ENCODE assay signal across 9 cellular contexts in the genomic region with DNA sequence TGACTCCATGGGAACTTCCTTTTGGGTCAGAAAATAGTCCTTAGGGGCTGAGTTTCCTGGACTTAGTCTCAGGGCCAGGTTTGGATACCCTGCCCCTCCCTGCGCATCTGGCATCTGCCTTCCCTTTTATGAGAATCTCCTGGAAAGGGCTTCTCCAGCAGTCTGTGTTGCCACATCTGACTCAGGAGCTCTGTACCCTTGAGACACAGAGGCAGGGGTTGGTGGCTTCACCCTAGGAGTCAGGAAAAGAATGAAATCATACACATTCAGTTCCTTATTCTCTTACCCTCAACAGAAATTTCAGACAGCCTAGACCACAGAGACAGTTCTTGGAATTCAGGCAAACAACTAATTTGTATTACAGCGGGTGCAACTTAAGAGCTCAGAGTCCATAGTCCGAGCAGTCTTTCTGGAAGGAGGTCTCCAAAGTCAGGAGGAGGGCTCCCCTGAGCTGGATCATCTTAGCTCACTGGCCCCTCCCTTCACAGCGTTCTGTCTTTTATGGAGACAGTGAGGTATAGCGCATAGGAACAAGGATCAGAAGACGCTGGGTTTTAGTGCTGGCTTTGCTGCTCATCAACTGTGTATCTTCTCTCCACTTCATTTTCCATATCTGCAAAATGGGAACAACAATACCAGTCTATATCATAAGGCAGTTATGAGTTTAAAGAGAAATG. TPM values are rescaled to one million over a fixed set of nuclear protein-coding genes. Genes with fewer than 3 reads are reported as not detected.
DNase-seq lines count a peak whose midpoint lies in the region; ATAC-seq and TF ChIP-seq lines count a peak whose summit lies in the region.
"Had no signal": no experiment of that assay in that cellular context is flagged by ENCODE, and none has a peak within 500 bp of the region (broad histone marks: within the 10 kb centered on the region; RNA-seq: fewer than 3 reads in every experiment).

No MANE protein-coding gene starts in this region.

- H3K27me3 Mint-ChIP-seq in natural killer cell (ENCODE audit: low read depth in 2 of 2): peaks cover 27 to 30% of the 10 kb centered on the region in 2 donors

- no peak for TF ChIP-seq CTCF in choroid plexus epithelial cell (conservative IDR thresholded peaks at IDR 0.05; ENCODE audit: low read depth, low read length)
- no peak for TF ChIP-seq CTCF in natural killer cell (IDR thresholded peaks at IDR 0.05)

- peak overlapping the region; percentile 81 to 99 (median 92) for H3K27ac ChIP-seq in BLaER1 treated with 17β-estradiol and CSF1 and Interleukin-3, amounts not matched to agents 10 nM and 100 nM

- peak overlapping the region in 1 of 2 donors; percentile 54 for H3K27ac Mint-ChIP-seq in natural killer cell

- H3K36me3 ChIP-seq in BLaER1 treated with 17β-estradiol and CSF1 and Interleukin-3, amounts not matched to agents 10 nM and 100 nM: peaks cover 2 to 7% (median 4%) of the 10 kb centered on the region in 11 experiments; a peak in 17 of 22 replicates
- H3K36me3 ChIP-seq in H7 (replicated peaks; ENCODE audit: control insufficient read depth, insufficient read depth, low read length): no peaks in the 10 kb centered on the region

- H3K4me1 ChIP-seq in BLaER1 treated with 17β-estradiol and CSF1 and Interleukin-3, amounts not matched to agents 10 nM and 100 nM: peaks cover 62 to 90% (median 73%) of the 10 kb centered on the region in 10 experiments

- ATAC-seq in natural killer cell: no peak

- H3K36me3 Mint-ChIP-seq in natural killer cell: no peaks in the 10 kb centered on the region

- H4K20me1 ChIP-seq in BLaER1 treated with 17β-estradiol and CSF1 and Interleukin-3, amounts not matched to agents 10 nM and 100 nM: peaks cover 0 to 6% (median 2%) of the 10 kb centered on the region in 11 experiments; a peak in 8 of 22 replicates

- H3K4me3 Mint-ChIP-seq in natural killer cell: peak overlapping the region; percentile 55

- peak overlapping the region in 8 of 10 experiments; percentile 3 to 90 (median 72); a peak in 9 of 20 replicates for H3K4me3 ChIP-seq in BLaER1 treated with 17β-estradiol and CSF1 and Interleukin-3, amounts not matched to agents 10 nM and 100 nM
- H3K4me3 ChIP-seq in choroid plexus epithelial cell (ENCODE audit: low read depth, low read length): no peak overlapping the region
- no peak overlapping the region for H3K4me3 ChIP-seq in H7 (ENCODE audit: insufficient read depth, low read depth, low read length)

- no peaks in the 10 kb centered on the region for H3K9me3 Mint-ChIP-seq in natural killer cell

- peak overlapping the region; percentile 89 to 99 (median 95) for H3K4me2 ChIP-seq in BLaER1 treated with 17β-estradiol and CSF1 and Interleukin-3, amounts not matched to agents 10 nM and 100 nM

- peaks cover 31 to 34% of the 10 kb centered on the region in 2 donors for H3K4me1 Mint-ChIP-seq in natural killer cell

- DNase-seq in NOMO-1 treated with dmso at 0.1 percent for 144 hours (lab: John Stamatoyannopoulos, UW; ENCODE audit: unreplicated experiment): peak; percentile 77
- DNase-seq in choroid plexus epithelial cell (ENCODE audit: low read depth): peak; percentile 80
- no peak for DNase-seq in natural killer cell
- DNase-seq in H7: no peak
- DNase-seq in activated gamma-delta T cell (lab: John Stamatoyannopoulos, UW): no peak
- DNase-seq in retina: no peak
- no peak for DNase-seq in NCI-H2196 treated with DMSO at 0.1 percent for 48 hours (lab: John Stamatoyannopoulos, UW; ENCODE audit: unreplicated experiment)
- DNase-seq: activated CD8-positive, alpha-beta memory T cell treated with anti-CD3 and anti-CD28 coated beads for 24 hours had no signal

- no peaks in the 10 kb centered on the region for H3K9me3 ChIP-seq in BLaER1 treated with 17β-estradiol and CSF1 and Interleukin-3, amounts not matched to agents 10 nM and 100 nM (replicated peaks in 1 of 11)

- intact Hi-C loops in natural killer cell (cut with micrococcal nuclease): no loop called here

- H3K9ac ChIP-seq in BLaER1 treated with 17β-estradiol and CSF1 and Interleukin-3, amounts not matched to agents 10 nM and 100 nM: peak overlapping the region; percentile 77 to 96 (median 89); a peak in 21 of 22 replicates

- no peaks in the 10 kb centered on the region for H3K27me3 ChIP-seq in BLaER1 treated with 17β-estradiol and CSF1 and Interleukin-3, amounts not matched to agents 10 nM and 100 nM
- H3K27me3 ChIP-seq in H7 (ENCODE audit: control insufficient read depth, insufficient read depth, low read length): peaks cover 8% of the 10 kb centered on the region

RNA-seq across cellular contexts. Expression of gene PLAU, which starts 3.0 kb away (rescaled TPM):
- total RNA-seq in natural killer cell: 1 to 10 TPM in 1 of 3 donors, under 1 TPM in 2; 0.12 to 1.6 (median 0.32) TPM
- total RNA-seq in H7 (2014; rRNA removed; shearing (Covaris generic)): 25.4 and 29.5 TPM in 2 replicates

RNA-seq across cellular contexts. Expression of gene CAMK2G, which starts 33.6 kb away (rescaled TPM):
- 10 to 100 TPM; 53.6 to 73.8 (median 62.3) TPM for total RNA-seq in natural killer cell
- 26.6 and 35.9 TPM in 2 replicates for total RNA-seq in H7 (2014; rRNA removed; shearing (Covaris generic))

Comparison
In these comparisons a context has a peak if more than half of its experiments do, and no peak if none do; other contexts are left out.
1. H3K4me3 ChIP-seq: peak in BLaER1 treated with 17β-estradiol and CSF1 and Interleukin-3, amounts not matched to agents 10 nM and 100 nM (8 of 10); none in choroid plexus epithelial cell (single experiment) and H7 (single experiment).
2. DNase-seq: peak in NOMO-1 treated with dmso at 0.1 percent for 144 hours (single experiment) and choroid plexus epithelial cell (single experiment); none in natural killer cell (single experiment), H7 (single experiment), activated gamma-delta T cell (single experiment), retina (single experiment) and NCI-H2196 treated with DMSO at 0.1 percent for 48 hours (single experiment).
3. RNA of gene PLAU, which starts 3.0 kb away (total RNA-seq): 25.4 to 29.5 TPM in H7; 0.12 to 1.6 TPM in natural killer cell; every median in the first group is over 10 times any median in the second.